22 cellular contexts compared by ENCODE assay signal in genomic region chr4:37835806-37836205, GRCh38. TPM values are rescaled to one million over a fixed set of nuclear protein-coding genes. Genes with fewer than 3 reads are reported as not detected.
DNase-seq lines count a peak whose midpoint lies in the region; ATAC-seq and TF ChIP-seq lines count a peak whose summit lies in the region.
"Had no signal": no experiment of that assay in that cellular context is flagged by ENCODE, and none has a peak within 500 bp of the region (broad histone marks: within the 10 kb centered on the region; RNA-seq: fewer than 3 reads in every experiment).

No MANE protein-coding gene starts in this region.

- peaks cover 90% of the 10 kb centered on the region for H3K36me3 ChIP-seq in neutrophil
- H3K36me3 ChIP-seq in brain microvascular endothelial cell (replicated peaks), result peaks cover 64% of the 10 kb centered on the region

- H3K36me3 Mint-ChIP-seq in natural killer cell treated with Interleukin-12 subunit alpha and Interleukin-12 subunit beta and Interleukin-15 and Interleukin-18, amount 100 ng/mL, for 72 hours, result peaks cover 22% of the 10 kb centered on the region
- H3K36me3 Mint-ChIP-seq in natural killer cell, result peaks cover 27% of the 10 kb centered on the region

- no peak overlapping the region for H3K4me3 ChIP-seq in neutrophil (ENCODE audit: low read depth in 1 of 2, low read length in 1 of 2)
- H3K4me3 ChIP-seq in brain microvascular endothelial cell (ENCODE audit: low read depth, low read length), result no peak overlapping the region
- H3K4me3 ChIP-seq: A549; BLaER1 treated with 17β-estradiol and CSF1 and Interleukin-3, amounts not matched to agents 10 nM and 100 nM; GM12878 had no signal

- no peak overlapping the region for H3K4me3 Mint-ChIP-seq in natural killer cell treated with Interleukin-12 subunit alpha and Interleukin-12 subunit beta and Interleukin-15 and Interleukin-18, amount 100 ng/mL, for 72 hours
- H3K4me3 Mint-ChIP-seq in natural killer cell, result no peak overlapping the region
- H3K4me3 Mint-ChIP-seq: B cell had no signal

- no peaks in the 10 kb centered on the region for H3K27me3 Mint-ChIP-seq in natural killer cell treated with Interleukin-12 subunit alpha and Interleukin-12 subunit beta and Interleukin-15 and Interleukin-18, amount 100 ng/mL, for 72 hours
- H3K27me3 Mint-ChIP-seq in natural killer cell (ENCODE audit: low read depth in 2 of 2), result no peaks in the 10 kb centered on the region
- H3K27me3 Mint-ChIP-seq: B cell; CD4-positive, alpha-beta memory T cell; CD8-positive, alpha-beta memory T cell had no signal

- ATAC-seq in natural killer cell treated with Interleukin-12 subunit alpha and Interleukin-12 subunit beta and Interleukin-15 and Interleukin-18, amount 100 ng/mL, for 72 hours, result no peak
- ATAC-seq in natural killer cell, result no peak
- no peak for ATAC-seq in activated CD4-positive, CD25-positive, alpha-beta regulatory T cell treated with anti-CD3 and anti-CD28 coated beads, Interleukin-2, amount 50 U/mL, for 24 hours
- ATAC-seq: A549, GM12878 had no signal

- H3K9me3 ChIP-seq in neutrophil, result no peaks in the 10 kb centered on the region
- H3K9me3 ChIP-seq: A549; BLaER1 treated with 17β-estradiol and CSF1 and Interleukin-3, amounts not matched to agents 10 nM and 100 nM had no signal

- no peaks in the 10 kb centered on the region for H3K27me3 ChIP-seq in neutrophil
- H3K27me3 ChIP-seq in brain microvascular endothelial cell (replicated peaks), result no peaks in the 10 kb centered on the region
- H3K27me3 ChIP-seq: BLaER1 treated with 17β-estradiol and CSF1 and Interleukin-3, amounts not matched to agents 10 nM and 100 nM had no signal

- H3K9me3 Mint-ChIP-seq in natural killer cell treated with Interleukin-12 subunit alpha and Interleukin-12 subunit beta and Interleukin-15 and Interleukin-18, amount 100 ng/mL, for 72 hours, result no peaks in the 10 kb centered on the region
- H3K9me3 Mint-ChIP-seq in natural killer cell, result no peaks in the 10 kb centered on the region
- H3K9me3 Mint-ChIP-seq: CD4-positive, alpha-beta memory T cell; CD8-positive, alpha-beta memory T cell had no signal

- peaks cover 21 to 26% of the 10 kb centered on the region in 2 donors for H3K4me1 Mint-ChIP-seq in natural killer cell treated with Interleukin-12 subunit alpha and Interleukin-12 subunit beta and Interleukin-15 and Interleukin-18, amount 100 ng/mL, for 72 hours (ENCODE audit: low read depth in 2 of 2)
- H3K4me1 Mint-ChIP-seq in natural killer cell, result peaks cover 25 to 40% of the 10 kb centered on the region in 2 donors

- in situ Hi-C loops in brain microvascular endothelial cell (cut with HindIII; ENCODE audit: low pct_ligation_motif_present, low sequenced_read_pairs), result no loop called here

- intact Hi-C loops in natural killer cell (cut with micrococcal nuclease), result no loop called here

- H3K27ac Mint-ChIP-seq in natural killer cell treated with Interleukin-12 subunit alpha and Interleukin-12 subunit beta and Interleukin-15 and Interleukin-18, amount 100 ng/mL, for 72 hours, result peak overlapping the region; percentile 21 to 27
- no peak overlapping the region for H3K27ac Mint-ChIP-seq in natural killer cell
- H3K27ac Mint-ChIP-seq: B cell had no signal

- DNase-seq in natural killer cell treated with Interleukin-12 subunit alpha and Interleukin-12 subunit beta and Interleukin-15 and Interleukin-18, amount 100 ng/mL, for 72 hours (ENCODE audit: low spot score), result no peak
- DNase-seq in natural killer cell (no peak), brain microvascular endothelial cell (no peak)
- DNase-seq: AML-193; CD4-positive, alpha-beta memory T cell; CD8-positive, alpha-beta memory T cell; COR-L47; DMS 273 treated with DMSO at 0.1 percent for 48 hours; DMS153; DMS53; DMS79; DND-41; EL; GDM1 had no signal

- H3K4me1 ChIP-seq in neutrophil (ENCODE audit: control insufficient read depth in 1 of 2, insufficient read depth in 1 of 2, low read depth in 1 of 2, low read length in 1 of 2), result peaks cover 47 to 55% of the 10 kb centered on the region in 2 experiments
- H3K4me1 ChIP-seq: A549 had no signal

- H3K27ac ChIP-seq in neutrophil (peak overlapping the region; percentile 81), brain microvascular endothelial cell (no peak overlapping the region)
- H3K27ac ChIP-seq: 22Rv1; A549; BLaER1 treated with 17β-estradiol and CSF1 and Interleukin-3, amounts not matched to agents 10 nM and 100 nM; C4-2B had no signal

- TF ChIP-seq CTCF in natural killer cell (IDR thresholded peaks at IDR 0.05) (no peak), neutrophil (IDR thresholded peaks at IDR 0.05) (no peak), brain microvascular endothelial cell (IDR thresholded peaks at IDR 0.05; ENCODE audit: low read depth, low read length, missing control alignments) (no peak)

RNA-seq across cellular contexts. Expression of gene PGM2, which starts 9.3 kb away (rescaled TPM):
- total RNA-seq in natural killer cell treated with Interleukin-12 subunit alpha and Interleukin-12 subunit beta and Interleukin-15 and Interleukin-18, amount 100 ng/mL, for 72 hours, result 10 to 100 TPM; 50.7 to 52.2 TPM
- total RNA-seq in natural killer cell, result 10 to 100 TPM; 18.7 to 31.9 (median 27.1) TPM

RNA-seq across cellular contexts. Expression of gene TBC1D1, which starts 55.1 kb away (rescaled TPM):
- total RNA-seq in natural killer cell treated with Interleukin-12 subunit alpha and Interleukin-12 subunit beta and Interleukin-15 and Interleukin-18, amount 100 ng/mL, for 72 hours, result 10 to 100 TPM; 47.9 to 66.6 TPM
- 10 to 100 TPM; 59.2 to 78.6 (median 68.5) TPM for total RNA-seq in natural killer cell

Comparison
In these comparisons a context has a peak if more than half of its experiments do, and no peak if none do; other contexts are left out.
1. H3K27ac Mint-ChIP-seq: peak in natural killer cell treated with Interleukin-12 subunit alpha and Interleukin-12 subunit beta and Interleukin-15 and Interleukin-18, amount 100 ng/mL, for 72 hours (2 of 2); none in natural killer cell (0 of 2).